ENCODE assay signal across 25 cellular contexts in genomic region chr6:109474995-109475394, GRCh38. TPM values are rescaled to one million over a fixed set of nuclear protein-coding genes. Genes with fewer than 3 reads are reported as not detected.
A peak's percentile ranks its signal among the peaks of the same experiment; 100 is the strongest.
DNase-seq lines count a peak whose midpoint lies in the region; ATAC-seq and TF ChIP-seq lines count a peak whose summit lies in the region.
"Had no signal": no experiment of that assay in that cellular context is flagged by ENCODE, and none has a peak within 500 bp of the region (broad histone marks: within the 10 kb centered on the region; RNA-seq: fewer than 3 reads in every experiment).

No MANE protein-coding gene starts in this region.

- CTCF ChIA-PET in Panc1 (lab: Charles Lee), result no interaction called here

- H3K27ac ChIP-seq in Panc1 (ENCODE audit: low read length) (no peak overlapping the region), adrenal gland (no peak overlapping the region)
- H3K27ac ChIP-seq: transverse colon, WERI-Rb-1 had no signal

- no peaks in the 10 kb centered on the region for H3K9me3 ChIP-seq in Panc1 (ENCODE audit: control insufficient read depth, insufficient read depth, low read depth, low read length)
- no peaks in the 10 kb centered on the region for H3K9me3 ChIP-seq in adrenal gland (replicated peaks in 1 of 3)
- H3K9me3 ChIP-seq: transverse colon had no signal

- H3K4me3 Mint-ChIP-seq in activated naive CD4-positive, alpha-beta T cell treated with anti-CD3 and anti-CD28 coated beads, Interleukin-2, amount 50 U/mL, for 24 hours, result no peak overlapping the region
- H3K4me3 Mint-ChIP-seq in activated T-helper 1 cell treated with anti-CD3 and anti-CD28 coated beads, Interleukin-12 subunit alpha, Interleukin-12 subunit beta, Interleukin-2, Interleukin-4 antibody, amounts not matched to agents 30 ng/mL and 10 ng/mL and 1 ng/mL, durations not matched to agents 14 hours and 24 hours and 36 hours, result no peak overlapping the region
- H3K4me3 Mint-ChIP-seq in stimulated activated memory B cell treated with anti-CD40 and anti-IgM and Interleukin-4, amounts not matched to agents 10 μg/mL and 1 μg/mL and 100 μg/mL, for 72 hours, result no peak overlapping the region
- H3K4me3 Mint-ChIP-seq: brain, endodermal cell, nephron progenitor cell had no signal

- ATAC-seq in Panc1, result no peak
- ATAC-seq in stimulated activated memory B cell treated with anti-CD40 and anti-IgM and Interleukin-4, amounts not matched to agents 10 μg/mL and 1 μg/mL and 100 μg/mL, for 72 hours, result no peak
- ATAC-seq: HCT116, left colon had no signal

- TF ChIP-seq CTCF in Panc1 (IDR thresholded peaks at IDR 0.05) (no peak), adrenal gland (IDR thresholded peaks at IDR 0.05) (no peak)

- peaks cover 41% of the 10 kb centered on the region for H3K36me3 Mint-ChIP-seq in activated naive CD4-positive, alpha-beta T cell treated with anti-CD3 and anti-CD28 coated beads, Interleukin-2, amount 50 U/mL, for 24 hours
- H3K36me3 Mint-ChIP-seq in activated T-helper 1 cell treated with anti-CD3 and anti-CD28 coated beads, Interleukin-12 subunit alpha, Interleukin-12 subunit beta, Interleukin-2, Interleukin-4 antibody, amounts not matched to agents 30 ng/mL and 10 ng/mL and 1 ng/mL, durations not matched to agents 14 hours and 24 hours and 36 hours (ENCODE audit: low read depth), result peaks cover 79% of the 10 kb centered on the region
- H3K36me3 Mint-ChIP-seq in stimulated activated memory B cell treated with anti-CD40 and anti-IgM and Interleukin-4, amounts not matched to agents 10 μg/mL and 1 μg/mL and 100 μg/mL, for 72 hours, result peaks cover 81% of the 10 kb centered on the region

- DNase-seq in activated naive CD4-positive, alpha-beta T cell (lab: John Stamatoyannopoulos, UW), result no peak
- DNase-seq in Panc1 (ENCODE audit: low read depth, low spot score), result no peak
- DNase-seq in activated T-helper 1 cell treated with anti-CD3 and anti-CD28 coated beads, Interleukin-12 subunit alpha, Interleukin-12 subunit beta, Interleukin-2, Interleukin-4 antibody, amounts not matched to agents 30 ng/mL and 10 ng/mL and 1 ng/mL, durations not matched to agents 14 hours and 24 hours and 36 hours (ENCODE audit: low spot score), result no peak
- DNase-seq in adrenal gland, result no peak
- DNase-seq in NK-92 treated with Interleukin-12 subunit alpha and Interleukin-12 subunit beta, amount 100 ng/mL, for 24 hours (lab: John Stamatoyannopoulos, UW), result no peak
- DNase-seq: activated CD8-positive, alpha-beta memory T cell treated with anti-CD3 and anti-CD28 coated beads for 24 hours; amniotic stem cell; cerebellar nuclear complex; dermis blood vessel endothelial cell; endodermal cell; left colon; NCI-H1048; NCI-H1694; NCI-H446 treated with DMSO at 0.1 percent for 48 hours; NCI-H82; nephron progenitor cell; stimulated activated CD4-positive, alpha-beta T cell treated with anti-CD3 and anti-CD28 coated beads, Interleukin-4, amount 100 ng/mL, for 1 hour; SW 1271; T1000; transverse colon; WERI-Rb-1 had no signal

- intact Hi-C loops in Panc1 (cut with micrococcal nuclease; ENCODE audit: unreplicated experiment) (no loop called here), adrenal gland (cut with DNase I) (no loop called here)
- intact Hi-C loops in activated T-helper 1 cell treated with anti-CD3 and anti-CD28 coated beads, Interleukin-12 subunit alpha, Interleukin-12 subunit beta, Interleukin-2, Interleukin-4 antibody, amounts not matched to agents 30 ng/mL and 10 ng/mL and 1 ng/mL, durations not matched to agents 14 hours and 24 hours and 36 hours (cut with micrococcal nuclease), result no loop called here

- no peaks in the 10 kb centered on the region for H3K9me3 Mint-ChIP-seq in activated naive CD4-positive, alpha-beta T cell treated with anti-CD3 and anti-CD28 coated beads, Interleukin-2, amount 50 U/mL, for 24 hours
- H3K9me3 Mint-ChIP-seq in activated T-helper 1 cell treated with anti-CD3 and anti-CD28 coated beads, Interleukin-12 subunit alpha, Interleukin-12 subunit beta, Interleukin-2, Interleukin-4 antibody, amounts not matched to agents 30 ng/mL and 10 ng/mL and 1 ng/mL, durations not matched to agents 14 hours and 24 hours and 36 hours, result no peaks in the 10 kb centered on the region
- no peaks in the 10 kb centered on the region for H3K9me3 Mint-ChIP-seq in stimulated activated memory B cell treated with anti-CD40 and anti-IgM and Interleukin-4, amounts not matched to agents 10 μg/mL and 1 μg/mL and 100 μg/mL, for 72 hours
- H3K9me3 Mint-ChIP-seq: brain, endodermal cell, nephron progenitor cell had no signal

- in situ Hi-C loops in Panc1 (cut with HindIII; ENCODE audit: low pct_unique_long_range_greater_than_20kb, low sequenced_read_pairs), result no loop called here

- 81 to 88% (median 83%) methylated on average over 4 of the region's 4 CpGs for WGBS in adrenal gland, 4 donors

- TSS peak; percentile 4 for BruUV-seq in Panc1 (replicated peaks; lab: Mats Ljungman, UMichigan)

- H3K4me3 ChIP-seq in Panc1 (ENCODE audit: low read depth in 2 of 2, low read length in 2 of 2) (no peak overlapping the region), adrenal gland (no peak overlapping the region)
- H3K4me3 ChIP-seq: transverse colon had no signal

- POLR2A ChIA-PET in Panc1 (lab: Charles Lee), result no interaction called here

- TF ChIP-seq POLR2A in adrenal gland (IDR thresholded peaks at IDR 0.05), result no peak

- H3K36me3 ChIP-seq in Panc1 (ENCODE audit: control insufficient read depth, insufficient read depth, low read length) (peaks cover 36% of the 10 kb centered on the region), adrenal gland (replicated peaks in 1 of 2) (peaks cover 0 to 56% of the 10 kb centered on the region in 2 donors)

- H3K27me3 ChIP-seq in Panc1 (ENCODE audit: control insufficient read depth, insufficient read depth, low read length) (no peaks in the 10 kb centered on the region), adrenal gland (no peaks in the 10 kb centered on the region)
- H3K27me3 ChIP-seq: transverse colon had no signal

- peak overlapping the region; percentile 15 for H3K27ac Mint-ChIP-seq in activated naive CD4-positive, alpha-beta T cell treated with anti-CD3 and anti-CD28 coated beads, Interleukin-2, amount 50 U/mL, for 24 hours
- peak overlapping the region; percentile 57 for H3K27ac Mint-ChIP-seq in activated T-helper 1 cell treated with anti-CD3 and anti-CD28 coated beads, Interleukin-12 subunit alpha, Interleukin-12 subunit beta, Interleukin-2, Interleukin-4 antibody, amounts not matched to agents 30 ng/mL and 10 ng/mL and 1 ng/mL, durations not matched to agents 14 hours and 24 hours and 36 hours
- peak overlapping the region; percentile 90 for H3K27ac Mint-ChIP-seq in stimulated activated memory B cell treated with anti-CD40 and anti-IgM and Interleukin-4, amounts not matched to agents 10 μg/mL and 1 μg/mL and 100 μg/mL, for 72 hours
- H3K27ac Mint-ChIP-seq: brain, endodermal cell, nephron progenitor cell had no signal

- no peaks in the 10 kb centered on the region for H3K27me3 Mint-ChIP-seq in activated naive CD4-positive, alpha-beta T cell treated with anti-CD3 and anti-CD28 coated beads, Interleukin-2, amount 50 U/mL, for 24 hours
- no peaks in the 10 kb centered on the region for H3K27me3 Mint-ChIP-seq in activated T-helper 1 cell treated with anti-CD3 and anti-CD28 coated beads, Interleukin-12 subunit alpha, Interleukin-12 subunit beta, Interleukin-2, Interleukin-4 antibody, amounts not matched to agents 30 ng/mL and 10 ng/mL and 1 ng/mL, durations not matched to agents 14 hours and 24 hours and 36 hours (ENCODE audit: insufficient read depth)
- H3K27me3 Mint-ChIP-seq in stimulated activated memory B cell treated with anti-CD40 and anti-IgM and Interleukin-4, amounts not matched to agents 10 μg/mL and 1 μg/mL and 100 μg/mL, for 72 hours, result no peaks in the 10 kb centered on the region
- H3K27me3 Mint-ChIP-seq: brain had no signal

- peaks cover 24% of the 10 kb centered on the region for H3K4me1 ChIP-seq in Panc1 (ENCODE audit: control insufficient read depth, insufficient read depth, low read length)
- H3K4me1 ChIP-seq in adrenal gland (replicated peaks in 1 of 2), result peaks cover 6 to 25% of the 10 kb centered on the region in 2 donors

- H3K4me1 Mint-ChIP-seq in activated naive CD4-positive, alpha-beta T cell treated with anti-CD3 and anti-CD28 coated beads, Interleukin-2, amount 50 U/mL, for 24 hours, result peaks cover 86% of the 10 kb centered on the region
- H3K4me1 Mint-ChIP-seq in activated T-helper 1 cell treated with anti-CD3 and anti-CD28 coated beads, Interleukin-12 subunit alpha, Interleukin-12 subunit beta, Interleukin-2, Interleukin-4 antibody, amounts not matched to agents 30 ng/mL and 10 ng/mL and 1 ng/mL, durations not matched to agents 14 hours and 24 hours and 36 hours (ENCODE audit: low read depth), result peaks cover 81% of the 10 kb centered on the region
- peaks cover 75% of the 10 kb centered on the region for H3K4me1 Mint-ChIP-seq in stimulated activated memory B cell treated with anti-CD40 and anti-IgM and Interleukin-4, amounts not matched to agents 10 μg/mL and 1 μg/mL and 100 μg/mL, for 72 hours

RNA-seq across cellular contexts. Expression of gene ZBTB24, which starts 8.0 kb away (rescaled TPM):
- total RNA-seq in Panc1 (2021; ENCODE audit: unreplicated experiment) (21.5 TPM), adrenal gland (10 to 100 TPM in 1 of 8 donors, 1 to 10 TPM in 7; 4.5 to 14.4 (median 6.6) TPM)
- polyA plus RNA-seq in Panc1 (2012; ENCODE audit: insufficient read length), result 7.8 TPM
- 19.5 and 20.8 TPM in 2 replicates for total RNA-seq in activated T-helper 1 cell treated with anti-CD3 and anti-CD28 coated beads, Interleukin-12 subunit alpha, Interleukin-12 subunit beta, Interleukin-2, Interleukin-4 antibody, amounts not matched to agents 30 ng/mL and 10 ng/mL and 1 ng/mL, durations not matched to agents 14 hours and 24 hours and 36 hours
- 1 to 10 TPM; 2.2 to 7.0 (median 4.0) TPM for polyA plus RNA-seq in adrenal gland

RNA-seq across cellular contexts. Expression of gene MICAL1, which starts 19.4 kb away (rescaled TPM):
- total RNA-seq in Panc1 (2021; ENCODE audit: unreplicated experiment), result 64.5 TPM
- 66.5 TPM for polyA plus RNA-seq in Panc1 (2012; ENCODE audit: insufficient read length)
- 40.8 and 47.1 TPM in 2 replicates for total RNA-seq in activated T-helper 1 cell treated with anti-CD3 and anti-CD28 coated beads, Interleukin-12 subunit alpha, Interleukin-12 subunit beta, Interleukin-2, Interleukin-4 antibody, amounts not matched to agents 30 ng/mL and 10 ng/mL and 1 ng/mL, durations not matched to agents 14 hours and 24 hours and 36 hours
- 10 to 100 TPM in 4 of 8 donors, 1 to 10 TPM in 4; 3.8 to 16.7 (median 10.4) TPM for total RNA-seq in adrenal gland
- 10 to 100 TPM in 2 of 3 donors, 1 to 10 TPM in 1; 3.7 to 99.9 (median 35.2) TPM for polyA plus RNA-seq in adrenal gland

RNA-seq across cellular contexts. Expression of gene SMPD2, which starts 34.5 kb away (rescaled TPM):
- total RNA-seq in Panc1 (2021; ENCODE audit: unreplicated experiment), result 50.0 TPM
- polyA plus RNA-seq in Panc1 (2012; ENCODE audit: insufficient read length), result 51.0 TPM
- 18.5 and 19.1 TPM in 2 replicates for total RNA-seq in activated T-helper 1 cell treated with anti-CD3 and anti-CD28 coated beads, Interleukin-12 subunit alpha, Interleukin-12 subunit beta, Interleukin-2, Interleukin-4 antibody, amounts not matched to agents 30 ng/mL and 10 ng/mL and 1 ng/mL, durations not matched to agents 14 hours and 24 hours and 36 hours
- 10 to 100 TPM in 5 of 8 donors, 1 to 10 TPM in 3; 6.4 to 17.3 (median 10.4) TPM for total RNA-seq in adrenal gland
- polyA plus RNA-seq in adrenal gland, result 10 to 100 TPM in 2 of 3 donors, 1 to 10 TPM in 1; 6.6 to 17.5 (median 15.9) TPM

RNA-seq across cellular contexts. Expression of gene PPIL6, which starts 34.6 kb away (rescaled TPM):
- total RNA-seq in Panc1 (2021; ENCODE audit: unreplicated experiment), result 2.2 TPM
- 2.0 TPM for polyA plus RNA-seq in Panc1 (2012; ENCODE audit: insufficient read length)
- 0.13 and 0.29 TPM in 2 replicates for total RNA-seq in activated T-helper 1 cell treated with anti-CD3 and anti-CD28 coated beads, Interleukin-12 subunit alpha, Interleukin-12 subunit beta, Interleukin-2, Interleukin-4 antibody, amounts not matched to agents 30 ng/mL and 10 ng/mL and 1 ng/mL, durations not matched to agents 14 hours and 24 hours and 36 hours
- 1 to 10 TPM in 5 of 8 donors, under 1 TPM in 3; 0.74 to 3.3 (median 1.7) TPM for total RNA-seq in adrenal gland
- 1 to 10 TPM in 1 of 3 donors, under 1 TPM in 2; 0.48 to 1.8 (median 0.51) TPM for polyA plus RNA-seq in adrenal gland

Comparison
In these comparisons a context has a peak if more than half of its experiments do, and no peak if none do; other contexts are left out.
1. H3K27ac Mint-ChIP-seq: peak in every context shown above with its lines; median percentile 90 in stimulated activated memory B cell treated with anti-CD40 and anti-IgM and Interleukin-4, amounts not matched to agents 10 μg/mL and 1 μg/mL and 100 μg/mL, for 72 hours; 57 in activated T-helper 1 cell treated with anti-CD3 and anti-CD28 coated beads, Interleukin-12 subunit alpha, Interleukin-12 subunit beta, Interleukin-2, Interleukin-4 antibody, amounts not matched to agents 30 ng/mL and 10 ng/mL and 1 ng/mL, durations not matched to agents 14 hours and 24 hours and 36 hours; 15 in activated naive CD4-positive, alpha-beta T cell treated with anti-CD3 and anti-CD28 coated beads, Interleukin-2, amount 50 U/mL, for 24 hours.